In the genomic region with DNA sequence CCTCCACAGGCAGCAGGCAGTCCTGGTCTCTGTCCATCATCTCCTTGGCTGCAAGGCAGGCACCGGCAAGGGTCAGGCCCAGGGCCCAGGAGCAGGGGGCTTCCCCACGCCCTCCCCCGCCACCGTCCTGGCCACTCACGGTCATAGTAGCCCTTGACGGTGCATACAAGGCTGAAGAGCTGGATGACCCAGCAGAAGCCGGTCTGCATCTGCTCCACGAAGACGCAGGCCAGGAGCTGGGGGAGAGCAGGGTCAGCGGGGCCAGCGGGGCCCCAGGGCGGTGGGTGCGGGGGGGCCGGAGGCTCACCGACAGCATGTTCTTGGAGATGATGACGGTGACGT, we compare ENCODE assay signal across 17 cellular contexts. TPM values are rescaled to one million over a fixed set of nuclear protein-coding genes. Genes with fewer than 3 reads are reported as not detected.
DNase-seq lines count a peak whose midpoint lies in the region; ATAC-seq and TF ChIP-seq lines count a peak whose summit lies in the region.
"Had no signal": no experiment of that assay in that cellular context is flagged by ENCODE, and none has a peak within 500 bp of the region (broad histone marks: within the 10 kb centered on the region; RNA-seq: fewer than 3 reads in every experiment).

No MANE protein-coding gene starts in this region.

- no peak overlapping the region for H2BK20ac ChIP-seq in IMR-90 (ENCODE audit: low read depth, low read length)

- no peak overlapping the region for H4K8ac ChIP-seq in IMR-90 (ENCODE audit: low read depth in 2 of 2, low read length in 2 of 2)

- no peaks in the 10 kb centered on the region for H3K9me1 ChIP-seq in IMR-90 (ENCODE audit: insufficient read depth, low read length)

- H3K14ac ChIP-seq in IMR-90 (replicated peaks; ENCODE audit: low read depth, low read length) = no peak overlapping the region

- H2BK5ac ChIP-seq in IMR-90 (ENCODE audit: low read depth, low read length, poor library complexity, severe bottlenecking) = no peak overlapping the region

- peaks cover 4% of the 10 kb centered on the region for H3K4me1 Mint-ChIP-seq in activated T-cell treated with anti-CD3 and anti-CD28 coated beads, Interleukin-2, amount 50 U/mL, for 24 hours (ENCODE audit: low read depth)
- peaks cover 16% of the 10 kb centered on the region for H3K4me1 Mint-ChIP-seq in glutamatergic neuron (ENCODE audit: low read depth, unreplicated experiment)
- H3K4me1 Mint-ChIP-seq: B cell; CD4-positive, CD25-positive, alpha-beta regulatory T cell; GM23338; H9 had no signal

- BruUV-seq in IMR-90 (replicated peaks; lab: Mats Ljungman, UMichigan) = no TSS peak

- WGBS in IMR-90 (ENCODE audit: extremely low coverage in 2 of 2, insufficient read length in 1 of 2), 2 experiments = 93% methylated on average over 16 of the region's 17 CpGs; no CpG with 5 or more reads in 1 of the 2 experiments

- no peak for TF ChIP-seq CTCF in IMR-90 (conservative IDR thresholded peaks at IDR 0.05; ENCODE audit: low read depth, low read length)
- TF ChIP-seq CTCF in glutamatergic neuron (IDR thresholded peaks at IDR 0.05; ENCODE audit: partially characterized antibody, unreplicated experiment) = no peak
- TF ChIP-seq CTCF in osteoblast (IDR thresholded peaks at IDR 0.05; ENCODE audit: extremely low read depth, low read depth, low read length) = no peak
- TF ChIP-seq CTCF in GM13977 (IDR thresholded peaks at IDR 0.05; ENCODE audit: extremely low read depth, insufficient read depth, missing control alignments) = no peak

- no peak for TF ChIP-seq POLR2A in IMR-90 (IDR thresholded peaks at IDR 0.05; ENCODE audit: low read depth, low read length)

- CTCF ChIA-PET in IMR-90 (lab: Yijun Ruan, JAX) = no interaction called here

- H3K27ac ChIP-seq in IMR-90 (ENCODE audit: insufficient read depth, low read length) (no peak overlapping the region), osteoblast (ENCODE audit: low read depth, low read length) (no peak overlapping the region)
- H3K27ac ChIP-seq: 22Rv1, BLaER1 had no signal

- H3K9ac ChIP-seq in IMR-90 (ENCODE audit: low read depth, low read length) = no peak overlapping the region
- H3K9ac ChIP-seq: BLaER1 had no signal

- no peak for ATAC-seq in IMR-90 (ENCODE audit: low read depth)
- ATAC-seq: CD8-positive, alpha-beta T cell; GM23338 had no signal

- H3K79me1 ChIP-seq in IMR-90 (ENCODE audit: low read depth in 1 of 2, low read length in 2 of 2) = peaks cover 0 to 22% of the 10 kb centered on the region in 2 experiments; a peak in 2 of 4 replicates

- no peak overlapping the region for H2BK120ac ChIP-seq in IMR-90 (ENCODE audit: low read depth, low read length)

- H3K4me3 Mint-ChIP-seq in activated T-cell treated with anti-CD3 and anti-CD28 coated beads, Interleukin-2, amount 50 U/mL, for 24 hours = no peak overlapping the region
- no peak overlapping the region for H3K4me3 Mint-ChIP-seq in glutamatergic neuron (ENCODE audit: unreplicated experiment)
- H3K4me3 Mint-ChIP-seq: B cell; CD4-positive, CD25-positive, alpha-beta regulatory T cell; CD8-positive, alpha-beta T cell; GM23338; H9 had no signal

- H3K27me3 ChIP-seq in IMR-90 (ENCODE audit: control insufficient read depth, insufficient read depth, low read length) (no peaks in the 10 kb centered on the region), osteoblast (ENCODE audit: insufficient read depth, low read length) (no peaks in the 10 kb centered on the region)
- H3K27me3 ChIP-seq: BLaER1 had no signal

- no peak overlapping the region for H3K4ac ChIP-seq in IMR-90 (ENCODE audit: low read depth, low read length)

- H3K4me3 ChIP-seq in IMR-90 (ENCODE audit: insufficient read depth, low read depth, low read length) (no peak overlapping the region), osteoblast (ENCODE audit: insufficient read depth, low read length) (no peak overlapping the region)
- H3K4me3 ChIP-seq: BLaER1, GM23338 had no signal

- H2AFZ ChIP-seq in IMR-90 (replicated peaks; ENCODE audit: low read length, poor library complexity) (no peak overlapping the region), osteoblast (ENCODE audit: low read length) (no peak overlapping the region)
- H2AFZ ChIP-seq: GM23338 had no signal

- peaks cover 68% of the 10 kb centered on the region for H3K36me3 Mint-ChIP-seq in activated T-cell treated with anti-CD3 and anti-CD28 coated beads, Interleukin-2, amount 50 U/mL, for 24 hours (ENCODE audit: low read depth)
- H3K36me3 Mint-ChIP-seq in glutamatergic neuron (ENCODE audit: unreplicated experiment) = no peaks in the 10 kb centered on the region

- H3K27me3 Mint-ChIP-seq in activated T-cell treated with anti-CD3 and anti-CD28 coated beads, Interleukin-2, amount 50 U/mL, for 24 hours = no peaks in the 10 kb centered on the region
- H3K27me3 Mint-ChIP-seq in glutamatergic neuron (ENCODE audit: unreplicated experiment) = peaks cover 16% of the 10 kb centered on the region
- H3K27me3 Mint-ChIP-seq: B cell; CD4-positive, CD25-positive, alpha-beta regulatory T cell had no signal

- H3K23ac ChIP-seq in IMR-90 (ENCODE audit: low read depth, low read length) = no peak overlapping the region

- dilution Hi-C loops in IMR-90 (cut with HindIII; ENCODE audit: low sequenced_read_pairs, unreplicated experiment) = no loop called here

- H3K18ac ChIP-seq in IMR-90 (ENCODE audit: low read depth, low read length) = no peak overlapping the region

- no peak for DNase-seq in activated T-cell treated with anti-CD3 and anti-CD28 coated beads, Interleukin-2, amount 50 U/mL, for 24 hours
- DNase-seq in activated T-cell treated with anti-CD3 and anti-CD28 coated beads, Interleukin-2, amount 50 U/mL, for 1 hour = no peak
- DNase-seq in IMR-90 = no peak
- DNase-seq in glutamatergic neuron = no peak
- peak; percentile 85 for DNase-seq in osteoblast (ENCODE audit: insufficient read length, low spot score, missing footprints)
- no peak for DNase-seq in GM13977 (ENCODE audit: low spot score)
- DNase-seq in NCI-H774 (lab: John Stamatoyannopoulos, UW) = no peak
- DNase-seq: Caco-2; CD4-positive, CD25-positive, alpha-beta regulatory T cell; CD8-positive, alpha-beta T cell; DMS153; DND-41; H9 had no signal

- no peak overlapping the region for H4K5ac ChIP-seq in IMR-90 (ENCODE audit: low read depth, low read length)

- no peaks in the 10 kb centered on the region for H3K9me3 ChIP-seq in IMR-90 (ENCODE audit: control insufficient read depth, insufficient read depth, low read length)
- no peaks in the 10 kb centered on the region for H3K9me3 ChIP-seq in osteoblast (ENCODE audit: low read depth, low read length)
- H3K9me3 ChIP-seq: BLaER1, Caco-2 had no signal

- no peak overlapping the region for H3K56ac ChIP-seq in IMR-90 (ENCODE audit: extremely low read depth, insufficient read depth, low read length)

- H2AK9ac ChIP-seq in IMR-90 (replicated peaks; ENCODE audit: low read depth, low read length, poor library complexity) = peak overlapping the region; percentile 42

- POLR2A ChIA-PET in IMR-90 (lab: Charles Lee; ENCODE audit: unreplicated experiment) = no interaction called here

- no peaks in the 10 kb centered on the region for H3K9me3 Mint-ChIP-seq in activated T-cell treated with anti-CD3 and anti-CD28 coated beads, Interleukin-2, amount 50 U/mL, for 24 hours
- peaks cover 11% of the 10 kb centered on the region for H3K9me3 Mint-ChIP-seq in glutamatergic neuron (ENCODE audit: unreplicated experiment)
- H3K9me3 Mint-ChIP-seq: CD8-positive, alpha-beta T cell; GM23338; H9 had no signal

- no peak overlapping the region for H2BK15ac ChIP-seq in IMR-90 (ENCODE audit: low read depth, low read length)

- no peak overlapping the region for H4K91ac ChIP-seq in IMR-90 (ENCODE audit: insufficient read depth, low read depth, low read length)

- in situ Hi-C loops in IMR-90 (cut with MboI; ENCODE audit: low sequenced_read_pairs) (no loop called here), GM13977 (cut with MboI; ENCODE audit: low pct_unique_long_range_greater_than_20kb, low sequenced_read_pairs, unreplicated experiment) (no loop called here)

- H3K36me3 ChIP-seq in IMR-90 (ENCODE audit: control insufficient read depth, insufficient read depth, low read length) (peaks cover 78% of the 10 kb centered on the region), osteoblast (ENCODE audit: insufficient read depth, low read length) (peaks cover 70% of the 10 kb centered on the region)

- peaks cover 20% of the 10 kb centered on the region for H3K79me2 ChIP-seq in osteoblast (ENCODE audit: insufficient read depth, low read length)

- H4K20me1 ChIP-seq in IMR-90 (ENCODE audit: insufficient read depth, low read length) (peaks cover 9% of the 10 kb centered on the region), osteoblast (ENCODE audit: insufficient read depth, low read length) (peaks cover 3% of the 10 kb centered on the region)

- no peak overlapping the region for H2AK5ac ChIP-seq in IMR-90 (ENCODE audit: low read depth, low read length)

- H3K4me2 ChIP-seq in IMR-90 (ENCODE audit: low read depth, low read length) (no peak overlapping the region), osteoblast (ENCODE audit: insufficient read depth, low read length) (no peak overlapping the region)
- H3K4me2 ChIP-seq: BLaER1, GM23338 had no signal

- TF ChIP-seq RAD21 in IMR-90 (IDR thresholded peaks at IDR 0.05; ENCODE audit: low read length) = no peak

- intact Hi-C loops in IMR-90 (cut with micrococcal nuclease) = no loop called here

- H3K4me1 ChIP-seq in IMR-90 (ENCODE audit: control insufficient read depth, insufficient read depth, low read length) (no peaks in the 10 kb centered on the region), osteoblast (ENCODE audit: insufficient read depth, low read length) (no peaks in the 10 kb centered on the region)
- H3K4me1 ChIP-seq: Caco-2 had no signal

- peak overlapping the region; percentile 79 for H3K27ac Mint-ChIP-seq in activated T-cell treated with anti-CD3 and anti-CD28 coated beads, Interleukin-2, amount 50 U/mL, for 24 hours
- H3K27ac Mint-ChIP-seq in glutamatergic neuron (ENCODE audit: unreplicated experiment) = peak overlapping the region; percentile 50
- H3K27ac Mint-ChIP-seq: B cell; CD4-positive, CD25-positive, alpha-beta regulatory T cell; CD8-positive, alpha-beta T cell; GM23338; H9 had no signal

RNA-seq across cellular contexts. Expression of a gene that starts 20.1 kb away (rescaled TPM):
- 12.8 and 12.9 TPM in 2 replicates for total RNA-seq in IMR-90 (2012; rRNA removed)
- polyA plus RNA-seq in IMR-90 (2012; rRNA removed) = 18.4 and 23.4 TPM in 2 replicates
- 16.4 and 19.7 TPM in 2 replicates for polyA plus RNA-seq in IMR-90 (2012; cell fraction: cytosol; rRNA removed)
- polyA plus RNA-seq in IMR-90 (2012; cell fraction: nucleus; rRNA removed; ENCODE audit: low replicate concordance) = 25.5 and 154 TPM in 2 replicates
- total RNA-seq in glutamatergic neuron (ENCODE audit: unreplicated experiment) = 32.4 TPM
- 14.8 and 15.6 TPM in 2 replicates for total RNA-seq in osteoblast

RNA-seq across cellular contexts. Expression of a gene that starts 20.2 kb away (rescaled TPM):
- total RNA-seq in IMR-90 (2012; rRNA removed) = 6.9 and 8.1 TPM in 2 replicates
- 17.4 and 24.1 TPM in 2 replicates for polyA plus RNA-seq in IMR-90 (2012; rRNA removed)
- polyA plus RNA-seq in IMR-90 (2012; cell fraction: cytosol; rRNA removed) = 13.4 and 20.8 TPM in 2 replicates
- 31.6 and 83.7 TPM in 2 replicates for polyA plus RNA-seq in IMR-90 (2012; cell fraction: nucleus; rRNA removed; ENCODE audit: low replicate concordance)
- 26.5 TPM for total RNA-seq in glutamatergic neuron (ENCODE audit: unreplicated experiment)
- 14.5 and 18.0 TPM in 2 replicates for total RNA-seq in osteoblast

RNA-seq across cellular contexts. Expression of a gene that starts 40.1 kb away (rescaled TPM):
- total RNA-seq in IMR-90 (2012; rRNA removed) (not detected in 2 replicates), glutamatergic neuron (ENCODE audit: unreplicated experiment) (not detected), osteoblast (not detected in 2 replicates)
- polyA plus RNA-seq in IMR-90 (2012; rRNA removed) = 0.21 and 0.34 TPM in 2 replicates
- polyA plus RNA-seq in IMR-90 (2012; cell fraction: cytosol; rRNA removed) = 0.19 and 0.21 TPM in 2 replicates
- polyA plus RNA-seq in IMR-90 (2012; cell fraction: nucleus; rRNA removed; ENCODE audit: low replicate concordance) = 0.11 and 0.23 TPM in 2 replicates

RNA-seq across cellular contexts. Expression of a gene that starts 58.6 kb away (rescaled TPM):
- total RNA-seq in IMR-90 (2012; rRNA removed) (36.2 and 48.6 TPM in 2 replicates), glutamatergic neuron (ENCODE audit: unreplicated experiment) (12.3 TPM), osteoblast (187 and 207 TPM in 2 replicates)
- polyA plus RNA-seq in IMR-90 (2012; rRNA removed) = 372 and 392 TPM in 2 replicates
- polyA plus RNA-seq in IMR-90 (2012; cell fraction: cytosol; rRNA removed) = 218 and 326 TPM in 2 replicates
- 957 and 2,926 TPM in 2 replicates for polyA plus RNA-seq in IMR-90 (2012; cell fraction: nucleus; rRNA removed; ENCODE audit: low replicate concordance)
